Comparison of ENCODE assay signal across 9 cellular contexts in the genomic region with DNA sequence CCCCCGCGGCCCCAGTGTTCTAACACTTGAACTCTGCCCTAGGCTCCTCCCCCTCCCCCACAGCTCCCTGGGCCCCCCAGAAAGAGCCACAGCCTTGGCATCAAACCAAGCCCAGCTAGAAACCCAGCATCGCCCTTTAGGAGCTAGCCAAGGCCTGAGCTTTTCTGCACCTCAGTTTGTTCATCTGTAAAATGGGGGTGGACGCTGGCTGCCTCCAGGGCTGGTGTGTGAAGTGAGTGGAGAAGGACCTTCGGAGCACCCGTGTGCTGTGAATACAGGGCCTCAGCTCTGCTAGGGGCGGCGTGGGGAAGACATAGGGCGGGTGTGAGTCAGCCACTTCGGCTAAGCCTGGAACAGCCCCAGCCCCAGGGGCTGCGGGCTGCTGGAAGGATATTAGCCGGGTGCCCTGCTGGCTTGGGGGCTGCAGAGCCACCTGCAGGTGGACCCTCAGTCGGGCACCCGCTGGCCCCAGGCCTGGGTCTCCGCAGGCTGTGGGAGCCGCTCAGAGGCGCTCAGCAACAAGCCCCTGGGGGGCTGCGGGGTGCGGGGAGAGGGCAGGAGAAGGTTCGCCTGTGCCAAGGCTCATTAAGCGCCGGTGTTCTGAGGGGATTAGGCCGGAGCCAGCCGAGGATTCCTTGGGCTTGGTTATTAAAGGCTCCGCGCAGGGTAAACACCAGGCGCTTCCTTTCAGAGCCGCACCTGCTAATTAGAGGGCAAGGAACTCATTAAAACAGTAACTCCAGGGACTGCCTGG.
A peak's percentile ranks its signal among the peaks of the same experiment; 100 is the strongest.
DNase-seq lines count a peak whose midpoint lies in the region; ATAC-seq and TF ChIP-seq lines count a peak whose summit lies in the region.
"Had no signal": no experiment of that assay in that cellular context is flagged by ENCODE, and none has a peak within 500 bp of the region (broad histone marks: within the 10 kb centered on the region; RNA-seq: fewer than 3 reads in every experiment).

No MANE protein-coding gene starts in this region.

- ATAC-seq in left lung (no peak), HG02763 (IDR thresholded peaks at IDR 0.05; ENCODE audit: unreplicated experiment) (no peak), HG03159 (IDR thresholded peaks at IDR 0.05; ENCODE audit: unreplicated experiment) (no peak)

- H3F3A ChIP-seq in DOHH2 (ENCODE audit: control insufficient read depth, insufficient read depth): peaks cover 6% of the 10 kb centered on the region; the same call in 1 of the 2 replicates

- H3K4me1 ChIP-seq in DOHH2 (ENCODE audit: control insufficient read depth, low read length): peaks cover 48% of the 10 kb centered on the region
- peaks cover 22% of the 10 kb centered on the region for H3K4me1 ChIP-seq in mesendoderm (ENCODE audit: control insufficient read depth, low read depth, low read length)
- H3K4me1 ChIP-seq in left lung: peaks cover 7 to 15% of the 10 kb centered on the region in 2 donors

- peak overlapping the region; percentile 98 for H2BK120ac ChIP-seq in mesendoderm (ENCODE audit: low read depth, low read length)

- H3K79me2 ChIP-seq in DOHH2 (ENCODE audit: control insufficient read depth, low read length) (no peaks in the 10 kb centered on the region), mesendoderm (ENCODE audit: control insufficient read depth, insufficient read depth, low read length) (no peaks in the 10 kb centered on the region)

- H3K27ac ChIP-seq in DOHH2 (ENCODE audit: low read depth, low read length) (no peak overlapping the region), mesendoderm (ENCODE audit: low read depth, low read length) (peak overlapping the region; percentile 99), left lung (no peak overlapping the region)
- H3K27ac ChIP-seq: thoracic aorta had no signal

- H3K4me3 ChIP-seq in DOHH2 (ENCODE audit: low read length): no peak overlapping the region
- no peak overlapping the region for H3K4me3 ChIP-seq in mesendoderm (ENCODE audit: low read length)
- H3K4me3 ChIP-seq in left lung: no peak overlapping the region
- no peak overlapping the region for H3K4me3 ChIP-seq in foreskin fibroblast (ENCODE audit: low read depth in 1 of 2, low read length in 2 of 2)
- H3K4me3 ChIP-seq: thoracic aorta had no signal

- peaks cover 3% of the 10 kb centered on the region; the same call in 1 of the 2 replicates for H3K27me3 ChIP-seq in DOHH2 (ENCODE audit: control insufficient read depth, low read length)
- no peaks in the 10 kb centered on the region for H3K27me3 ChIP-seq in mesendoderm (ENCODE audit: insufficient read depth, low read length, poor library complexity)
- peaks cover 0 to 40% of the 10 kb centered on the region in 2 donors for H3K27me3 ChIP-seq in left lung

- DNase-seq in NCI-H1105 (lab: John Stamatoyannopoulos, UW) (peak; percentile 83), SW480 (ENCODE audit: low spot score) (peak; percentile 9), mesendoderm (peak; percentile 87), left lung (no peak), foreskin fibroblast (no peak)

- intact Hi-C loops in left lung (cut with DNase I): no loop called here

- no peaks in the 10 kb centered on the region for H3K79me1 ChIP-seq in mesendoderm (ENCODE audit: low read length)

- peak overlapping the region; percentile 92 for H3K56ac ChIP-seq in mesendoderm (ENCODE audit: low read length)

- H4K20me1 ChIP-seq in DOHH2 (ENCODE audit: control insufficient read depth, insufficient read depth, low read depth, low read length): no peaks in the 10 kb centered on the region

- TF ChIP-seq CTCF in DOHH2 (IDR thresholded peaks at IDR 0.05; ENCODE audit: low read depth, low read length, poor library complexity, severe bottlenecking) (peak; percentile 16), left lung (IDR thresholded peaks at IDR 0.05) (no peak), foreskin fibroblast (IDR thresholded peaks at IDR 0.05; ENCODE audit: low read depth, low read length) (no peak)

- H2AK5ac ChIP-seq in mesendoderm (ENCODE audit: low read length): peak overlapping the region; percentile 97

- peak overlapping the region; percentile 99 for H3K18ac ChIP-seq in mesendoderm (ENCODE audit: low read length)

- H3K9ac ChIP-seq in mesendoderm (ENCODE audit: low read length): peak overlapping the region; percentile 77

- H3K4me2 ChIP-seq in DOHH2 (ENCODE audit: low read length) (peak overlapping the region; percentile 15; the same call in 1 of the 2 replicates), mesendoderm (ENCODE audit: low read length) (peak overlapping the region; percentile 8)

- H2BK5ac ChIP-seq in mesendoderm (ENCODE audit: low read length): peak overlapping the region; percentile 99

- peak overlapping the region; percentile 83 for H3K23ac ChIP-seq in mesendoderm (ENCODE audit: low read length)

- H3K36me3 ChIP-seq in DOHH2 (ENCODE audit: control insufficient read depth, low read length) (no peaks in the 10 kb centered on the region), mesendoderm (ENCODE audit: control insufficient read depth, insufficient read depth, low read length) (no peaks in the 10 kb centered on the region), left lung (no peaks in the 10 kb centered on the region)
- H3K36me3 ChIP-seq: thoracic aorta had no signal

- no peak overlapping the region for H4K8ac ChIP-seq in mesendoderm (ENCODE audit: low read depth, low read length)

- H3K9me2 ChIP-seq in DOHH2 (replicated peaks; ENCODE audit: control insufficient read depth, low read length): no peaks in the 10 kb centered on the region

- peak overlapping the region; percentile 86 for H2BK15ac ChIP-seq in mesendoderm (replicated peaks; ENCODE audit: low read depth)

- peak overlapping the region; percentile 84 for H3K4ac ChIP-seq in mesendoderm (ENCODE audit: low read depth, low read length)

- no CpG with 5 or more reads among the region's 28 CpGs for WGBS in mesendoderm (ENCODE audit: extremely low coverage, insufficient coverage, low lambda C conversion rate)

- H4K5ac ChIP-seq in mesendoderm (ENCODE audit: low read length): no peak overlapping the region

- H3K9me3 ChIP-seq in DOHH2 (ENCODE audit: control insufficient read depth, insufficient read depth, low read length) (no peaks in the 10 kb centered on the region), left lung (no peaks in the 10 kb centered on the region)
- H3K9me3 ChIP-seq: thoracic aorta had no signal

Comparison
In these comparisons a context has a peak if more than half of its experiments do, and no peak if none do; other contexts are left out.
1. DNase-seq: peak in NCI-H1105 (single experiment), SW480 (single experiment) and mesendoderm (single experiment); none in left lung (0 of 2) and foreskin fibroblast (0 of 2).